Comparison of ENCODE assay signal across 18 cellular contexts in genomic region chr3:81886081-81886480, GRCh38.
"Had no signal": no experiment of that assay in that cellular context is flagged by ENCODE, and none has a peak within 500 bp of the region (broad histone marks: within the 10 kb centered on the region; RNA-seq: fewer than 3 reads in every experiment).

No MANE protein-coding gene starts in this region.

- ATAC-seq: activated T-cell treated with anti-CD3 and anti-CD28 coated beads, Interleukin-2, amount 50 U/mL, for 72 hours; foreskin keratinocyte; left cardiac atrium; lower lobe of right lung; right cardiac atrium had no signal

- DNase-seq: activated CD4-positive, alpha-beta T cell treated with anti-CD3 and anti-CD28 coated beads, Interleukin-2, amount 10 ng/mL, durations not matched to agents 7 days and 5 days; activated CD8-positive, alpha-beta memory T cell treated with anti-CD3 and anti-CD28 coated beads, Interleukin-2, amount 50 U/mL, for 48 hours; activated gamma-delta T cell; activated T-cell treated with anti-CD3 and anti-CD28 coated beads, Interleukin-2, amount 50 U/mL, for 72 hours; brain microvascular endothelial cell; dermis blood vessel endothelial cell; head of caudate nucleus; left cardiac atrium; lower lobe of right lung; midbrain; right cardiac atrium; stimulated activated CD4-positive, alpha-beta T cell treated with anti-CD3 and anti-CD28 coated beads, Interleukin-4, amount 100 ng/mL, for 4 hours; stimulated activated CD8-positive, alpha-beta memory T cell treated with anti-CD3 and anti-CD28 coated beads, Interleukin-4, amount 100 ng/mL, for 48 hours; stimulated activated naive CD4-positive, alpha-beta T cell treated with Interleukin-2 at 50 U/mL for 16 hours; trophoblast cell had no signal

- H3K4me3 ChIP-seq: lower lobe of right lung, prostate gland, smooth muscle cell had no signal
